Comparison of ENCODE assay signal across 1 cellular context in genomic region chr7:1894906-1895663, GRCh38.
TF ChIP-seq lines count a peak whose summit lies in the region.

No MANE protein-coding gene starts in this region.

TF ChIP-seq in IMR-90, 13 proteins besides CTCF, POLR2A, EP300 and RAD21 (continued from another document):
- TF ChIP-seq CEBPB (IDR thresholded peaks at IDR 0.05; ENCODE audit: low read depth, low read length) (no peak), RFX5 (IDR thresholded peaks at IDR 0.05; ENCODE audit: low read depth, low read length) (no peak), FOS (IDR thresholded peaks at IDR 0.05; ENCODE audit: low read depth, low read length) (no peak), MXI1 (IDR thresholded peaks at IDR 0.05; ENCODE audit: borderline replicate concordance, low read depth, low read length) (no peak), RCOR1 (IDR thresholded peaks at IDR 0.05; ENCODE audit: insufficient replicate concordance, low read length) (no peak), CHD1 (IDR thresholded peaks at IDR 0.05; ENCODE audit: low read depth, low read length) (no peak), USF2 (IDR thresholded peaks at IDR 0.05; ENCODE audit: low read depth, low read length) (no peak), MAFK (IDR thresholded peaks at IDR 0.05; ENCODE audit: low read depth, low read length) (no peak)
TF ChIP-seq in IMR-90: peak in this region for 0.
